1 cellular context compared by ENCODE assay signal in genomic region chr10:102225646-102226541, GRCh38.
TF ChIP-seq lines count a peak whose summit lies in the region.

A gene with protein sequence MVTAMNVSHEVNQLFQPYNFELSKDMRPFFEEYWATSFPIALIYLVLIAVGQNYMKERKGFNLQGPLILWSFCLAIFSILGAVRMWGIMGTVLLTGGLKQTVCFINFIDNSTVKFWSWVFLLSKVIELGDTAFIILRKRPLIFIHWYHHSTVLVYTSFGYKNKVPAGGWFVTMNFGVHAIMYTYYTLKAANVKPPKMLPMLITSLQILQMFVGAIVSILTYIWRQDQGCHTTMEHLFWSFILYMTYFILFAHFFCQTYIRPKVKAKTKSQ (plus strand): TSS chr10:102226299. CDS start chr10:102226549, 250 bp downstream.

TF ChIP-seq in K562, 482 proteins besides CTCF, POLR2A, EP300 and RAD21 (continued from another document):
- TF ChIP-seq, protein P1, sequence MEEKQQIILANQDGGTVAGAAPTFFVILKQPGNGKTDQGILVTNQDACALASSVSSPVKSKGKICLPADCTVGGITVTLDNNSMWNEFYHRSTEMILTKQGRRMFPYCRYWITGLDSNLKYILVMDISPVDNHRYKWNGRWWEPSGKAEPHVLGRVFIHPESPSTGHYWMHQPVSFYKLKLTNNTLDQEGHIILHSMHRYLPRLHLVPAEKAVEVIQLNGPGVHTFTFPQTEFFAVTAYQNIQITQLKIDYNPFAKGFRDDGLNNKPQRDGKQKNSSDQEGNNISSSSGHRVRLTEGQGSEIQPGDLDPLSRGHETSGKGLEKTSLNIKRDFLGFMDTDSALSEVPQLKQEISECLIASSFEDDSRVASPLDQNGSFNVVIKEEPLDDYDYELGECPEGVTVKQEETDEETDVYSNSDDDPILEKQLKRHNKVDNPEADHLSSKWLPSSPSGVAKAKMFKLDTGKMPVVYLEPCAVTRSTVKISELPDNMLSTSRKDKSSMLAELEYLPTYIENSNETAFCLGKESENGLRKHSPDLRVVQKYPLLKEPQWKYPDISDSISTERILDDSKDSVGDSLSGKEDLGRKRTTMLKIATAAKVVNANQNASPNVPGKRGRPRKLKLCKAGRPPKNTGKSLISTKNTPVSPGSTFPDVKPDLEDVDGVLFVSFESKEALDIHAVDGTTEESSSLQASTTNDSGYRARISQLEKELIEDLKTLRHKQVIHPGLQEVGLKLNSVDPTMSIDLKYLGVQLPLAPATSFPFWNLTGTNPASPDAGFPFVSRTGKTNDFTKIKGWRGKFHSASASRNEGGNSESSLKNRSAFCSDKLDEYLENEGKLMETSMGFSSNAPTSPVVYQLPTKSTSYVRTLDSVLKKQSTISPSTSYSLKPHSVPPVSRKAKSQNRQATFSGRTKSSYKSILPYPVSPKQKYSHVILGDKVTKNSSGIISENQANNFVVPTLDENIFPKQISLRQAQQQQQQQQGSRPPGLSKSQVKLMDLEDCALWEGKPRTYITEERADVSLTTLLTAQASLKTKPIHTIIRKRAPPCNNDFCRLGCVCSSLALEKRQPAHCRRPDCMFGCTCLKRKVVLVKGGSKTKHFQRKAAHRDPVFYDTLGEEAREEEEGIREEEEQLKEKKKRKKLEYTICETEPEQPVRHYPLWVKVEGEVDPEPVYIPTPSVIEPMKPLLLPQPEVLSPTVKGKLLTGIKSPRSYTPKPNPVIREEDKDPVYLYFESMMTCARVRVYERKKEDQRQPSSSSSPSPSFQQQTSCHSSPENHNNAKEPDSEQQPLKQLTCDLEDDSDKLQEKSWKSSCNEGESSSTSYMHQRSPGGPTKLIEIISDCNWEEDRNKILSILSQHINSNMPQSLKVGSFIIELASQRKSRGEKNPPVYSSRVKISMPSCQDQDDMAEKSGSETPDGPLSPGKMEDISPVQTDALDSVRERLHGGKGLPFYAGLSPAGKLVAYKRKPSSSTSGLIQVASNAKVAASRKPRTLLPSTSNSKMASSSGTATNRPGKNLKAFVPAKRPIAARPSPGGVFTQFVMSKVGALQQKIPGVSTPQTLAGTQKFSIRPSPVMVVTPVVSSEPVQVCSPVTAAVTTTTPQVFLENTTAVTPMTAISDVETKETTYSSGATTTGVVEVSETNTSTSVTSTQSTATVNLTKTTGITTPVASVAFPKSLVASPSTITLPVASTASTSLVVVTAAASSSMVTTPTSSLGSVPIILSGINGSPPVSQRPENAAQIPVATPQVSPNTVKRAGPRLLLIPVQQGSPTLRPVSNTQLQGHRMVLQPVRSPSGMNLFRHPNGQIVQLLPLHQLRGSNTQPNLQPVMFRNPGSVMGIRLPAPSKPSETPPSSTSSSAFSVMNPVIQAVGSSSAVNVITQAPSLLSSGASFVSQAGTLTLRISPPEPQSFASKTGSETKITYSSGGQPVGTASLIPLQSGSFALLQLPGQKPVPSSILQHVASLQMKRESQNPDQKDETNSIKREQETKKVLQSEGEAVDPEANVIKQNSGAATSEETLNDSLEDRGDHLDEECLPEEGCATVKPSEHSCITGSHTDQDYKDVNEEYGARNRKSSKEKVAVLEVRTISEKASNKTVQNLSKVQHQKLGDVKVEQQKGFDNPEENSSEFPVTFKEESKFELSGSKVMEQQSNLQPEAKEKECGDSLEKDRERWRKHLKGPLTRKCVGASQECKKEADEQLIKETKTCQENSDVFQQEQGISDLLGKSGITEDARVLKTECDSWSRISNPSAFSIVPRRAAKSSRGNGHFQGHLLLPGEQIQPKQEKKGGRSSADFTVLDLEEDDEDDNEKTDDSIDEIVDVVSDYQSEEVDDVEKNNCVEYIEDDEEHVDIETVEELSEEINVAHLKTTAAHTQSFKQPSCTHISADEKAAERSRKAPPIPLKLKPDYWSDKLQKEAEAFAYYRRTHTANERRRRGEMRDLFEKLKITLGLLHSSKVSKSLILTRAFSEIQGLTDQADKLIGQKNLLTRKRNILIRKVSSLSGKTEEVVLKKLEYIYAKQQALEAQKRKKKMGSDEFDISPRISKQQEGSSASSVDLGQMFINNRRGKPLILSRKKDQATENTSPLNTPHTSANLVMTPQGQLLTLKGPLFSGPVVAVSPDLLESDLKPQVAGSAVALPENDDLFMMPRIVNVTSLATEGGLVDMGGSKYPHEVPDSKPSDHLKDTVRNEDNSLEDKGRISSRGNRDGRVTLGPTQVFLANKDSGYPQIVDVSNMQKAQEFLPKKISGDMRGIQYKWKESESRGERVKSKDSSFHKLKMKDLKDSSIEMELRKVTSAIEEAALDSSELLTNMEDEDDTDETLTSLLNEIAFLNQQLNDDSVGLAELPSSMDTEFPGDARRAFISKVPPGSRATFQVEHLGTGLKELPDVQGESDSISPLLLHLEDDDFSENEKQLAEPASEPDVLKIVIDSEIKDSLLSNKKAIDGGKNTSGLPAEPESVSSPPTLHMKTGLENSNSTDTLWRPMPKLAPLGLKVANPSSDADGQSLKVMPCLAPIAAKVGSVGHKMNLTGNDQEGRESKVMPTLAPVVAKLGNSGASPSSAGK (IDR thresholded peaks at IDR 0.05) = peak; percentile 99
- TF ChIP-seq RBFOX2 (IDR thresholded peaks at IDR 0.05; ENCODE audit: low read depth, low read length) (peak; percentile 68), RBBP5 (IDR thresholded peaks at IDR 0.05; ENCODE audit: borderline replicate concordance, insufficient read depth, low read length, poor library complexity, severe bottlenecking) (peak; percentile 50), SMAD4 (CRISPR knock-in tag; conservative IDR thresholded peaks at IDR 0.05) (0 out of 2 replicates have a peak, but pooled peaks have one; percentile 27), MAX (CRISPR knock-in tag; IDR thresholded peaks at IDR 0.05) (peak; percentile 97), ZNF134 (CRISPR knock-in tag; conservative IDR thresholded peaks at IDR 0.05) (no peak), SP1 (CRISPR knock-in tag; IDR thresholded peaks at IDR 0.05) (peak; percentile 78), ATF7 (IDR thresholded peaks at IDR 0.05) (0 out of 2 replicates have a peak, but pooled peaks have one; percentile 27), HNRNPK (IDR thresholded peaks at IDR 0.05; ENCODE audit: low read depth, low read length, poor library complexity, severe bottlenecking) (no peak), MAZ (CRISPR knock-in tag; conservative IDR thresholded peaks at IDR 0.05 in 1 of 2, IDR thresholded peaks at IDR 0.05 in 1 of 2) (peak in 1 of 2 experiments; percentile 48; a peak in 2 of 4 replicates), ZNF217 (CRISPR knock-in tag; IDR thresholded peaks at IDR 0.05) (no peak), HNRNPLL (IDR thresholded peaks at IDR 0.05; ENCODE audit: low read depth, low read length, poor library complexity, severe bottlenecking) (peak; percentile 51), CBX3 (IDR thresholded peaks at IDR 0.05; ENCODE audit: borderline replicate concordance in 1 of 2, low read length in 2 of 2) (peak in 1 of 2 experiments; percentile 62; a peak in 1 of 3 replicates), TBP (optimal IDR thresholded peaks at IDR 0.05; ENCODE audit: low read depth, low read length) (peak; percentile 72), ZNF282 (CRISPR knock-in tag; IDR thresholded peaks at IDR 0.05) (no peak), SRSF9 (IDR thresholded peaks at IDR 0.05; ENCODE audit: borderline replicate concordance, low read depth, low read length) (no peak), RBM22 (IDR thresholded peaks at IDR 0.05; ENCODE audit: low read depth, low read length, poor library complexity, severe bottlenecking) (no peak), NRF1 (conservative IDR thresholded peaks at IDR 0.05 in 1 of 2, IDR thresholded peaks at IDR 0.05 in 1 of 2) (peak; percentile 81 to 84), PHF20 (IDR thresholded peaks at IDR 0.05; ENCODE audit: partially characterized antibody) (peak; percentile 19), L3MBTL2 (IDR thresholded peaks at IDR 0.05) (peak; percentile 100)
- TF ChIP-seq, protein P2, sequence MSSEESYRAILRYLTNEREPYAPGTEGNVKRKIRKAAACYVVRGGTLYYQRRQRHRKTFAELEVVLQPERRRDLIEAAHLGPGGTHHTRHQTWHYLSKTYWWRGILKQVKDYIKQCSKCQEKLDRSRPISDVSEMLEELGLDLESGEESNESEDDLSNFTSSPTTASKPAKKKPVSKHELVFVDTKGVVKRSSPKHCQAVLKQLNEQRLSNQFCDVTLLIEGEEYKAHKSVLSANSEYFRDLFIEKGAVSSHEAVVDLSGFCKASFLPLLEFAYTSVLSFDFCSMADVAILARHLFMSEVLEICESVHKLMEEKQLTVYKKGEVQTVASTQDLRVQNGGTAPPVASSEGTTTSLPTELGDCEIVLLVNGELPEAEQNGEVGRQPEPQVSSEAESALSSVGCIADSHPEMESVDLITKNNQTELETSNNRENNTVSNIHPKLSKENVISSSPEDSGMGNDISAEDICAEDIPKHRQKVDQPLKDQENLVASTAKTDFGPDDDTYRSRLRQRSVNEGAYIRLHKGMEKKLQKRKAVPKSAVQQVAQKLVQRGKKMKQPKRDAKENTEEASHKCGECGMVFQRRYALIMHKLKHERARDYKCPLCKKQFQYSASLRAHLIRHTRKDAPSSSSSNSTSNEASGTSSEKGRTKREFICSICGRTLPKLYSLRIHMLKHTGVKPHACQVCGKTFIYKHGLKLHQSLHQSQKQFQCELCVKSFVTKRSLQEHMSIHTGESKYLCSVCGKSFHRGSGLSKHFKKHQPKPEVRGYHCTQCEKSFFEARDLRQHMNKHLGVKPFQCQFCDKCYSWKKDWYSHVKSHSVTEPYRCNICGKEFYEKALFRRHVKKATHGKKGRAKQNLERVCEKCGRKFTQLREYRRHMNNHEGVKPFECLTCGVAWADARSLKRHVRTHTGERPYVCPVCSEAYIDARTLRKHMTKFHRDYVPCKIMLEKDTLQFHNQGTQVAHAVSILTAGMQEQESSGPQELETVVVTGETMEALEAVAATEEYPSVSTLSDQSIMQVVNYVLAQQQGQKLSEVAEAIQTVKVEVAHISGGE (CRISPR knock-in tag; IDR thresholded peaks at IDR 0.05) = 0 out of 6 replicates have a peak, but pooled peaks of 1 of the 3 experiments have one; percentile 44
- TF ChIP-seq, protein P3, sequence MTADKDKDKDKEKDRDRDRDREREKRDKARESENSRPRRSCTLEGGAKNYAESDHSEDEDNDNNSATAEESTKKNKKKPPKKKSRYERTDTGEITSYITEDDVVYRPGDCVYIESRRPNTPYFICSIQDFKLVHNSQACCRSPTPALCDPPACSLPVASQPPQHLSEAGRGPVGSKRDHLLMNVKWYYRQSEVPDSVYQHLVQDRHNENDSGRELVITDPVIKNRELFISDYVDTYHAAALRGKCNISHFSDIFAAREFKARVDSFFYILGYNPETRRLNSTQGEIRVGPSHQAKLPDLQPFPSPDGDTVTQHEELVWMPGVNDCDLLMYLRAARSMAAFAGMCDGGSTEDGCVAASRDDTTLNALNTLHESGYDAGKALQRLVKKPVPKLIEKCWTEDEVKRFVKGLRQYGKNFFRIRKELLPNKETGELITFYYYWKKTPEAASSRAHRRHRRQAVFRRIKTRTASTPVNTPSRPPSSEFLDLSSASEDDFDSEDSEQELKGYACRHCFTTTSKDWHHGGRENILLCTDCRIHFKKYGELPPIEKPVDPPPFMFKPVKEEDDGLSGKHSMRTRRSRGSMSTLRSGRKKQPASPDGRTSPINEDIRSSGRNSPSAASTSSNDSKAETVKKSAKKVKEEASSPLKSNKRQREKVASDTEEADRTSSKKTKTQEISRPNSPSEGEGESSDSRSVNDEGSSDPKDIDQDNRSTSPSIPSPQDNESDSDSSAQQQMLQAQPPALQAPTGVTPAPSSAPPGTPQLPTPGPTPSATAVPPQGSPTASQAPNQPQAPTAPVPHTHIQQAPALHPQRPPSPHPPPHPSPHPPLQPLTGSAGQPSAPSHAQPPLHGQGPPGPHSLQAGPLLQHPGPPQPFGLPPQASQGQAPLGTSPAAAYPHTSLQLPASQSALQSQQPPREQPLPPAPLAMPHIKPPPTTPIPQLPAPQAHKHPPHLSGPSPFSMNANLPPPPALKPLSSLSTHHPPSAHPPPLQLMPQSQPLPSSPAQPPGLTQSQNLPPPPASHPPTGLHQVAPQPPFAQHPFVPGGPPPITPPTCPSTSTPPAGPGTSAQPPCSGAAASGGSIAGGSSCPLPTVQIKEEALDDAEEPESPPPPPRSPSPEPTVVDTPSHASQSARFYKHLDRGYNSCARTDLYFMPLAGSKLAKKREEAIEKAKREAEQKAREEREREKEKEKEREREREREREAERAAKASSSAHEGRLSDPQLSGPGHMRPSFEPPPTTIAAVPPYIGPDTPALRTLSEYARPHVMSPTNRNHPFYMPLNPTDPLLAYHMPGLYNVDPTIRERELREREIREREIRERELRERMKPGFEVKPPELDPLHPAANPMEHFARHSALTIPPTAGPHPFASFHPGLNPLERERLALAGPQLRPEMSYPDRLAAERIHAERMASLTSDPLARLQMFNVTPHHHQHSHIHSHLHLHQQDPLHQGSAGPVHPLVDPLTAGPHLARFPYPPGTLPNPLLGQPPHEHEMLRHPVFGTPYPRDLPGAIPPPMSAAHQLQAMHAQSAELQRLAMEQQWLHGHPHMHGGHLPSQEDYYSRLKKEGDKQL (CRISPR knock-in tag; IDR thresholded peaks at IDR 0.05; ENCODE audit: borderline replicate concordance) = no peak
- TF ChIP-seq, protein P4, sequence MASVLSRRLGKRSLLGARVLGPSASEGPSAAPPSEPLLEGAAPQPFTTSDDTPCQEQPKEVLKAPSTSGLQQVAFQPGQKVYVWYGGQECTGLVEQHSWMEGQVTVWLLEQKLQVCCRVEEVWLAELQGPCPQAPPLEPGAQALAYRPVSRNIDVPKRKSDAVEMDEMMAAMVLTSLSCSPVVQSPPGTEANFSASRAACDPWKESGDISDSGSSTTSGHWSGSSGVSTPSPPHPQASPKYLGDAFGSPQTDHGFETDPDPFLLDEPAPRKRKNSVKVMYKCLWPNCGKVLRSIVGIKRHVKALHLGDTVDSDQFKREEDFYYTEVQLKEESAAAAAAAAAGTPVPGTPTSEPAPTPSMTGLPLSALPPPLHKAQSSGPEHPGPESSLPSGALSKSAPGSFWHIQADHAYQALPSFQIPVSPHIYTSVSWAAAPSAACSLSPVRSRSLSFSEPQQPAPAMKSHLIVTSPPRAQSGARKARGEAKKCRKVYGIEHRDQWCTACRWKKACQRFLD (CRISPR knock-in tag; IDR thresholded peaks at IDR 0.05) = 0 out of 2 replicates have a peak, but pooled peaks have one; percentile 44
